Comparison of ENCODE assay signal across 17 cellular contexts in genomic region chr13:74092711-74093110, GRCh38. TPM values are rescaled to one million over a fixed set of nuclear protein-coding genes. Genes with fewer than 3 reads are reported as not detected.
A peak's percentile ranks its signal among the peaks of the same experiment; 100 is the strongest.
DNase-seq lines count a peak whose midpoint lies in the region; ATAC-seq and TF ChIP-seq lines count a peak whose summit lies in the region.
"Had no signal": no experiment of that assay in that cellular context is flagged by ENCODE, and none has a peak within 500 bp of the region (broad histone marks: within the 10 kb centered on the region; RNA-seq: fewer than 3 reads in every experiment).

No MANE protein-coding gene starts in this region.

- no peaks in the 10 kb centered on the region for H3K9me3 ChIP-seq in OCI-LY1 (ENCODE audit: low read length)
- no peaks in the 10 kb centered on the region for H3K9me3 ChIP-seq in PC-9 (ENCODE audit: insufficient read depth, low read depth)

- peak overlapping the region; percentile 16 for H3K4me3 Mint-ChIP-seq in activated CD8-positive, alpha-beta T cell treated with anti-CD3 and anti-CD28 coated beads for 36 hours
- no peak overlapping the region for H3K4me3 Mint-ChIP-seq in activated CD8-positive, alpha-beta T cell treated with anti-CD3 and anti-CD28 coated beads, Interleukin-2, amount 10 ng/mL, durations not matched to agents 7 days and 5 days
- no peak overlapping the region for H3K4me3 Mint-ChIP-seq in endothelial cell (ENCODE audit: unreplicated experiment)
- H3K4me3 Mint-ChIP-seq in stimulated activated memory B cell treated with anti-CD40 and anti-IgM and Interleukin-4, amounts not matched to agents 10 μg/mL and 1 μg/mL and 100 μg/mL, for 72 hours: no peak overlapping the region

- CTCF ChIA-PET in activated CD8-positive, alpha-beta T cell treated with anti-CD3 and anti-CD28 coated beads for 36 hours (lab: Charles Lee): interaction anchor here (1.3 to 1.5 kb wide), 3 partner anchors 9 to 194 kb away, joined by 3 to 5 read pairs (median 3); no protein-coding TSS in a partner anchor
- CTCF ChIA-PET in activated CD8-positive, alpha-beta T cell treated with anti-CD3 and anti-CD28 coated beads, Interleukin-2, amount 10 ng/mL, durations not matched to agents 7 days and 5 days (lab: Charles Lee): interaction anchor here (1.2 kb wide), 1 partner anchor 40 kb away, joined by 4 read pairs; no protein-coding TSS in a partner anchor
- CTCF ChIA-PET in PC-9 (lab: Charles Lee): no interaction called here

- peak overlapping the region; percentile 76 for H3K27ac ChIP-seq in OCI-LY1 (ENCODE audit: low read depth, low read length, poor library complexity, severe bottlenecking)
- H3K27ac ChIP-seq in PC-9: no peak overlapping the region
- H3K27ac ChIP-seq: parathyroid adenoma, WERI-Rb-1 had no signal

- intact Hi-C loops in activated CD8-positive, alpha-beta T cell treated with anti-CD3 and anti-CD28 coated beads for 36 hours (cut with micrococcal nuclease): loop anchor here (5.0 kb wide), 1 partner anchor 40 kb away; the partner anchor contains the start of gene KLF12
- intact Hi-C loops in PC-9 (cut with micrococcal nuclease; ENCODE audit: unreplicated experiment): no loop called here

- DNase-seq in activated CD8-positive, alpha-beta T cell treated with anti-CD3 and anti-CD28 coated beads for 36 hours: no peak
- no peak for DNase-seq in activated CD8-positive, alpha-beta T cell treated with anti-CD3 and anti-CD28 coated beads, Interleukin-2, amount 10 ng/mL, durations not matched to agents 7 days and 5 days
- DNase-seq in endothelial cell (ENCODE audit: low spot score) (no peak), PC-9 (no peak)
- DNase-seq: GOT3, hypothalamus, NCI-H1436 treated with DMSO at 0.1 percent for 48 hours, NCI-H2227 treated with DMSO at 0.1 percent for 48 hours, SHP77, trophoblast cell, WERI-Rb-1 had no signal

- peak overlapping the region; percentile 12; the same call in 1 of the 2 replicates for H3K9ac ChIP-seq in OCI-LY1 (ENCODE audit: low read length)
- H3K9ac ChIP-seq: parathyroid adenoma had no signal

- BruUV-seq in PC-9 (replicated peaks; lab: Mats Ljungman, UMichigan): no TSS peak

- H3K4me1 Mint-ChIP-seq in activated CD8-positive, alpha-beta T cell treated with anti-CD3 and anti-CD28 coated beads for 36 hours (ENCODE audit: low read depth): peaks cover 69% of the 10 kb centered on the region
- H3K4me1 Mint-ChIP-seq in activated CD8-positive, alpha-beta T cell treated with anti-CD3 and anti-CD28 coated beads, Interleukin-2, amount 10 ng/mL, durations not matched to agents 7 days and 5 days (ENCODE audit: low read depth): peaks cover 51% of the 10 kb centered on the region
- H3K4me1 Mint-ChIP-seq in endothelial cell (ENCODE audit: unreplicated experiment): peaks cover 21% of the 10 kb centered on the region
- peaks cover 60% of the 10 kb centered on the region for H3K4me1 Mint-ChIP-seq in stimulated activated memory B cell treated with anti-CD40 and anti-IgM and Interleukin-4, amounts not matched to agents 10 μg/mL and 1 μg/mL and 100 μg/mL, for 72 hours

- TF ChIP-seq CTCF in activated CD8-positive, alpha-beta T cell treated with anti-CD3 and anti-CD28 coated beads for 36 hours (IDR thresholded peaks at IDR 0.05): no peak
- TF ChIP-seq CTCF in OCI-LY1 (IDR thresholded peaks at IDR 0.05; ENCODE audit: low read length) (no peak), endothelial cell (IDR thresholded peaks at IDR 0.05; ENCODE audit: unreplicated experiment) (no peak), PC-9 (conservative IDR thresholded peaks at IDR 0.05) (no peak)

- no peaks in the 10 kb centered on the region for H3K9me2 ChIP-seq in OCI-LY1 (ENCODE audit: low read depth, low read length)
- no peaks in the 10 kb centered on the region for H3K9me2 ChIP-seq in PC-9 (ENCODE audit: insufficient read depth)

- H3K27me3 Mint-ChIP-seq in activated CD8-positive, alpha-beta T cell treated with anti-CD3 and anti-CD28 coated beads for 36 hours: no peaks in the 10 kb centered on the region
- H3K27me3 Mint-ChIP-seq in activated CD8-positive, alpha-beta T cell treated with anti-CD3 and anti-CD28 coated beads, Interleukin-2, amount 10 ng/mL, durations not matched to agents 7 days and 5 days (ENCODE audit: low read depth): no peaks in the 10 kb centered on the region
- peaks cover 4% of the 10 kb centered on the region for H3K27me3 Mint-ChIP-seq in endothelial cell (ENCODE audit: unreplicated experiment)
- no peaks in the 10 kb centered on the region for H3K27me3 Mint-ChIP-seq in stimulated activated memory B cell treated with anti-CD40 and anti-IgM and Interleukin-4, amounts not matched to agents 10 μg/mL and 1 μg/mL and 100 μg/mL, for 72 hours

- H4K20me1 ChIP-seq in OCI-LY1 (ENCODE audit: insufficient read depth, low read length) (no peaks in the 10 kb centered on the region), PC-9 (ENCODE audit: insufficient read depth) (no peaks in the 10 kb centered on the region)

- H3K4me2 ChIP-seq in OCI-LY1 (ENCODE audit: low read length): peak overlapping the region; percentile 39
- H3K4me2 ChIP-seq in PC-9: no peak overlapping the region

- peaks cover 4% of the 10 kb centered on the region for H3K36me3 Mint-ChIP-seq in activated CD8-positive, alpha-beta T cell treated with anti-CD3 and anti-CD28 coated beads for 36 hours (ENCODE audit: low read depth)
- H3K36me3 Mint-ChIP-seq in activated CD8-positive, alpha-beta T cell treated with anti-CD3 and anti-CD28 coated beads, Interleukin-2, amount 10 ng/mL, durations not matched to agents 7 days and 5 days (ENCODE audit: low read depth): peaks cover 18% of the 10 kb centered on the region
- no peaks in the 10 kb centered on the region for H3K36me3 Mint-ChIP-seq in endothelial cell (ENCODE audit: low read depth, unreplicated experiment)
- no peaks in the 10 kb centered on the region for H3K36me3 Mint-ChIP-seq in stimulated activated memory B cell treated with anti-CD40 and anti-IgM and Interleukin-4, amounts not matched to agents 10 μg/mL and 1 μg/mL and 100 μg/mL, for 72 hours

- POLR2A ChIA-PET in activated CD8-positive, alpha-beta T cell treated with anti-CD3 and anti-CD28 coated beads for 36 hours (lab: Charles Lee): no interaction called here
- POLR2A ChIA-PET in activated CD8-positive, alpha-beta T cell treated with anti-CD3 and anti-CD28 coated beads, Interleukin-2, amount 10 ng/mL, durations not matched to agents 7 days and 5 days (lab: Charles Lee): no interaction called here
- POLR2A ChIA-PET in PC-9 (lab: Charles Lee; ENCODE audit: unreplicated experiment): interaction anchor here (0.7 kb wide), 1 partner anchor 998 kb away, joined by 5 read pairs; no protein-coding TSS in a partner anchor

- no peak overlapping the region for H2AFZ ChIP-seq in OCI-LY1 (ENCODE audit: low read length)
- H2AFZ ChIP-seq in PC-9: no peak overlapping the region
- H2AFZ ChIP-seq: parathyroid adenoma had no signal

- H3K79me2 ChIP-seq in OCI-LY1 (ENCODE audit: insufficient read depth, low read length) (peaks cover 48% of the 10 kb centered on the region), PC-9 (ENCODE audit: low read depth) (no peaks in the 10 kb centered on the region)
- H3K79me2 ChIP-seq: parathyroid adenoma had no signal

- no peaks in the 10 kb centered on the region for H3K9me3 Mint-ChIP-seq in activated CD8-positive, alpha-beta T cell treated with anti-CD3 and anti-CD28 coated beads for 36 hours
- no peaks in the 10 kb centered on the region for H3K9me3 Mint-ChIP-seq in activated CD8-positive, alpha-beta T cell treated with anti-CD3 and anti-CD28 coated beads, Interleukin-2, amount 10 ng/mL, durations not matched to agents 7 days and 5 days (ENCODE audit: insufficient read depth)
- no peaks in the 10 kb centered on the region for H3K9me3 Mint-ChIP-seq in endothelial cell (ENCODE audit: unreplicated experiment)
- no peaks in the 10 kb centered on the region for H3K9me3 Mint-ChIP-seq in stimulated activated memory B cell treated with anti-CD40 and anti-IgM and Interleukin-4, amounts not matched to agents 10 μg/mL and 1 μg/mL and 100 μg/mL, for 72 hours

- peak overlapping the region; percentile 20 for H3K4me3 ChIP-seq in OCI-LY1 (ENCODE audit: low read depth, low read length, poor library complexity, severe bottlenecking)
- H3K4me3 ChIP-seq in PC-9: no peak overlapping the region
- H3K4me3 ChIP-seq: skin epidermis had no signal

- ATAC-seq in activated CD8-positive, alpha-beta T cell treated with anti-CD3 and anti-CD28 coated beads for 36 hours: no peak
- no peak for ATAC-seq in activated CD8-positive, alpha-beta T cell treated with anti-CD3 and anti-CD28 coated beads, Interleukin-2, amount 10 ng/mL, durations not matched to agents 7 days and 5 days
- no peak for ATAC-seq in stimulated activated memory B cell treated with anti-CD40 and anti-IgM and Interleukin-4, amounts not matched to agents 10 μg/mL and 1 μg/mL and 100 μg/mL, for 72 hours
- ATAC-seq in HG03442 (IDR thresholded peaks at IDR 0.05; ENCODE audit: unreplicated experiment) (no peak), HG02642 (IDR thresholded peaks at IDR 0.05; ENCODE audit: poor library complexity, unreplicated experiment) (no peak)

- H3K4me1 ChIP-seq in OCI-LY1 (ENCODE audit: insufficient read depth, low read length, severe bottlenecking) (peaks cover 46% of the 10 kb centered on the region), PC-9 (replicated peaks; ENCODE audit: insufficient read depth) (no peaks in the 10 kb centered on the region)
- H3K4me1 ChIP-seq: parathyroid adenoma had no signal

- no peaks in the 10 kb centered on the region for H3K36me3 ChIP-seq in OCI-LY1 (ENCODE audit: insufficient read depth, low read length)
- no peaks in the 10 kb centered on the region for H3K36me3 ChIP-seq in PC-9 (ENCODE audit: low read depth)
- H3K36me3 ChIP-seq: WERI-Rb-1 had no signal

- H3F3A ChIP-seq in OCI-LY1 (ENCODE audit: insufficient read depth, low read length) (no peaks in the 10 kb centered on the region), PC-9 (ENCODE audit: insufficient read depth, low read depth) (no peaks in the 10 kb centered on the region)

- H3K27me3 ChIP-seq in OCI-LY1 (ENCODE audit: insufficient read depth, low read length): no peaks in the 10 kb centered on the region
- H3K27me3 ChIP-seq in PC-9 (ENCODE audit: insufficient read depth, low read depth): no peaks in the 10 kb centered on the region

- peak overlapping the region; percentile 86 for H3K27ac Mint-ChIP-seq in activated CD8-positive, alpha-beta T cell treated with anti-CD3 and anti-CD28 coated beads for 36 hours
- H3K27ac Mint-ChIP-seq in activated CD8-positive, alpha-beta T cell treated with anti-CD3 and anti-CD28 coated beads, Interleukin-2, amount 10 ng/mL, durations not matched to agents 7 days and 5 days: no peak overlapping the region
- H3K27ac Mint-ChIP-seq in endothelial cell (ENCODE audit: unreplicated experiment): peak overlapping the region; percentile 44
- H3K27ac Mint-ChIP-seq in stimulated activated memory B cell treated with anti-CD40 and anti-IgM and Interleukin-4, amounts not matched to agents 10 μg/mL and 1 μg/mL and 100 μg/mL, for 72 hours: peak overlapping the region; percentile 8

RNA-seq across cellular contexts. Expression of gene KLF12, which starts 41.5 kb away (rescaled TPM):
- total RNA-seq in activated CD8-positive, alpha-beta T cell treated with anti-CD3 and anti-CD28 coated beads for 36 hours: 10 to 100 TPM; 17.1 to 19.6 TPM
- total RNA-seq in activated CD8-positive, alpha-beta T cell treated with anti-CD3 and anti-CD28 coated beads, Interleukin-2, amount 10 ng/mL, durations not matched to agents 7 days and 5 days: 10 to 100 TPM; 24.6 to 26.3 TPM
- total RNA-seq in endothelial cell (ENCODE audit: unreplicated experiment) (26.9 TPM), PC-9 (2021) (7.0 and 10.3 TPM in 2 replicates)
